Comparison of ENCODE assay signal across 8 cellular contexts in the genomic region with DNA sequence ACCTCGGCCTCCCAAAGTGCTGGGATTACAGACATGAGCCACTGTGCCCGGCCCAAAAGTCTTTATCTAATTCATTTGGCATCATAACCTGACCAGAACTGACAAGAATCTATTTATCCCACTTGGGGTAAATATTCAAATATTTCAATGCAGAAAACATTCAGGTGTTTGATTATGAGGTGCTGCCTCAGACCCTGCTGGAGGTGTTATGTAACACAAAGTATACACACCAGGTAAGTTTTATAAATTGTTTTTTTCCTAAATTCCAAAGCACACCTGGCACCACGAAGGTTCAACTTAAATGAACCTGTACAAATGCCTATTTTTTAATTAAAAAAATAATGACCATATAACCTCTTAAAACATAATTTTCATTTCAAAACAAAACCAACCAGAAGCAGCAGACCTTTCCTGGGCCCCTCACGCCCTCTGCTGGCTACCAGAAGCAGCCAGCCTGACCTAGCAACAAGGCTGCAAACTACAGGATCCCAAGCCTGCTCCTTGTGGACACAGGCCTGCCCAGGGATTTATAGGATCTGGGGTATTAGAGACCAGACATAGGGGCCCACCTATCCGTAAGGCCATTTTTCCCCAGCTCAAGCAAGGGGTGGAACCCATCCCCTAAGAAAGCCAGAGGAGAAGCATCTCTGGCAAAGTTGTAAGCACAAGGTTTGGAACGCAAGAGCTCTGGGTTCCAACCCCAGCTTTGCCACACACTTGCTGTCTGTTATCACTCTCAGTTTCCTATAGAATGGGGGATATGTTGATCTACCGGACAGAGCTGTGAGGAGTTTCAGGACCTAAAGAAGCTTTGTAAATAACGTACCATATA. TPM values are rescaled to one million over a fixed set of nuclear protein-coding genes. Genes with fewer than 3 reads are reported as not detected.
DNase-seq lines count a peak whose midpoint lies in the region; ATAC-seq and TF ChIP-seq lines count a peak whose summit lies in the region.

No MANE protein-coding gene starts in this region.

- peak; percentile 78 for TF ChIP-seq CTCF in LNCaP clone FGC (IDR thresholded peaks at IDR 0.05; ENCODE audit: control insufficient read depth, extremely low read depth, insufficient read depth)

- H3K4me1 Mint-ChIP-seq in effector memory CD8-positive, alpha-beta T cell (ENCODE audit: low read depth in 2 of 2): peaks cover 27 to 34% of the 10 kb centered on the region in 2 donors

- no peaks in the 10 kb centered on the region for H3K9me3 Mint-ChIP-seq in effector memory CD8-positive, alpha-beta T cell

- peak overlapping the region; percentile 74 to 81 for H3K27ac Mint-ChIP-seq in effector memory CD8-positive, alpha-beta T cell

- ATAC-seq in Right ventricle myocardium superior (ENCODE audit: poor library complexity) (peak; percentile 56), GM19035 (IDR thresholded peaks at IDR 0.05; ENCODE audit: unreplicated experiment) (no peak)
- ATAC-seq in effector memory CD8-positive, alpha-beta T cell (replicated peaks): peak; percentile 67

- intact Hi-C loops in Right ventricle myocardium superior (cut with DNase I): no loop called here
- intact Hi-C loops in cardiac septum (cut with DNase I): loop anchor here (10.0 kb wide), 1 partner anchor 301 kb away; no protein-coding TSS in a partner anchor

- peaks cover 43% of the 10 kb centered on the region for H3K36me3 Mint-ChIP-seq in effector memory CD8-positive, alpha-beta T cell (ENCODE audit: insufficient read depth)

- DNase-seq in Right ventricle myocardium superior: peak; percentile 47
- DNase-seq in cardiac septum (ENCODE audit: low spot score): no peak
- DNase-seq in LNCaP clone FGC (ENCODE audit: low read depth): no peak
- peak; percentile 9 to 28 (median 14) for DNase-seq in activated CD4-positive, CD25-positive, alpha-beta regulatory T cell (lab: John Stamatoyannopoulos, UW)
- DNase-seq in effector memory CD8-positive, alpha-beta T cell: peak in 2 of 3 experiments; percentile 39 to 47
- peak; percentile 16 for DNase-seq in midbrain (lab: John Stamatoyannopoulos, UW)
- DNase-seq in DMS153 (lab: John Stamatoyannopoulos, UW): no peak

- H3K4me3 Mint-ChIP-seq in effector memory CD8-positive, alpha-beta T cell: peak overlapping the region in 1 of 2 donors; percentile 42

- no peaks in the 10 kb centered on the region for H3K27me3 Mint-ChIP-seq in effector memory CD8-positive, alpha-beta T cell

- H3K4me3 ChIP-seq in LNCaP clone FGC (ENCODE audit: low read depth, low read length): no peak overlapping the region

RNA-seq across cellular contexts. Expression of gene OTUD5, which starts 11.7 kb away (rescaled TPM):
- total RNA-seq in Right ventricle myocardium superior (16.7 TPM), cardiac septum (29.1 TPM)

RNA-seq across cellular contexts. Expression of gene KCND1, which starts 25.9 kb away (rescaled TPM):
- total RNA-seq in Right ventricle myocardium superior (0.38 TPM), cardiac septum (0.27 TPM)

RNA-seq across cellular contexts. Expression of gene PIM2, which starts 26.9 kb away (rescaled TPM):
- total RNA-seq in Right ventricle myocardium superior (3.0 TPM), cardiac septum (2.7 TPM)

RNA-seq across cellular contexts. Expression of gene SLC35A2, which starts 34.3 kb away (rescaled TPM):
- total RNA-seq in Right ventricle myocardium superior (12.9 TPM), cardiac septum (13.0 TPM)

RNA-seq across cellular contexts. Expression of gene PQBP1, which starts 48.0 kb away (rescaled TPM):
- total RNA-seq in Right ventricle myocardium superior (56.2 TPM), cardiac septum (42.2 TPM)

Comparison
In these comparisons a context has a peak if more than half of its experiments do, and no peak if none do; other contexts are left out.
1. DNase-seq: peak in Right ventricle myocardium superior (single experiment), activated CD4-positive, CD25-positive, alpha-beta regulatory T cell (4 of 4), effector memory CD8-positive, alpha-beta T cell (2 of 3) and midbrain (single experiment); none in cardiac septum (single experiment), LNCaP clone FGC (single experiment) and DMS153 (single experiment).